8 cellular contexts compared by ENCODE assay signal in genomic region chr20:49541733-49542513, GRCh38. TPM values are rescaled to one million over a fixed set of nuclear protein-coding genes. Genes with fewer than 3 reads are reported as not detected.
DNase-seq lines count a peak whose midpoint lies in the region; ATAC-seq and TF ChIP-seq lines count a peak whose summit lies in the region.

No MANE protein-coding gene starts in this region.

- H3K27ac Mint-ChIP-seq in activated naive CD4-positive, alpha-beta T cell treated with anti-CD3 and anti-CD28 coated beads, Interleukin-2, amount 10 ng/mL, durations not matched to agents 7 days and 5 days = peak overlapping the region; percentile 31

- intact Hi-C loops in Right ventricle myocardium superior (cut with DNase I) = loop anchor here (2.0 to 10.0 kb wide), 2 partner anchors 67 to 393 kb away; partner anchors contain the start of gene RNF114

- no peaks in the 10 kb centered on the region for H3K9me3 ChIP-seq in SK-N-MC (ENCODE audit: low read depth, low read length)

- H3K27me3 Mint-ChIP-seq in activated naive CD4-positive, alpha-beta T cell treated with anti-CD3 and anti-CD28 coated beads, Interleukin-2, amount 10 ng/mL, durations not matched to agents 7 days and 5 days = peaks cover 54% of the 10 kb centered on the region

- CTCF ChIA-PET in activated naive CD4-positive, alpha-beta T cell treated with anti-CD3 and anti-CD28 coated beads, Interleukin-2, amount 10 ng/mL, durations not matched to agents 7 days and 5 days (lab: Charles Lee) = interaction anchor here (0.6 to 10.2 kb wide), 27 partner anchors 8 to 381 kb away, joined by 3 to 532 read pairs (median 4); no protein-coding TSS in a partner anchor

- TF ChIP-seq CTCF in NB4 (IDR thresholded peaks at IDR 0.05; ENCODE audit: low read depth, low read length) = peak; percentile 93

- H3K4me3 ChIP-seq in NB4 (ENCODE audit: low read depth, low read length) (no peak overlapping the region), SK-N-MC (no peak overlapping the region)

- no peak overlapping the region for H3K4me3 Mint-ChIP-seq in activated naive CD4-positive, alpha-beta T cell treated with anti-CD3 and anti-CD28 coated beads, Interleukin-2, amount 10 ng/mL, durations not matched to agents 7 days and 5 days

- TF ChIP-seq POLR2A in NB4 (IDR thresholded peaks at IDR 0.05; ENCODE audit: extremely low read depth, insufficient read length) = no peak

- ATAC-seq in Right ventricle myocardium superior (ENCODE audit: poor library complexity) (peak; percentile 82), GM18870 (IDR thresholded peaks at IDR 0.05; ENCODE audit: unreplicated experiment) (no peak), GM18511 (IDR thresholded peaks at IDR 0.05; ENCODE audit: unreplicated experiment) (no peak)

- H3K4me1 Mint-ChIP-seq in activated naive CD4-positive, alpha-beta T cell treated with anti-CD3 and anti-CD28 coated beads, Interleukin-2, amount 10 ng/mL, durations not matched to agents 7 days and 5 days = peaks cover 17% of the 10 kb centered on the region

- no peak overlapping the region for H3K27ac ChIP-seq in SK-N-MC

- H3K9me3 Mint-ChIP-seq in activated naive CD4-positive, alpha-beta T cell treated with anti-CD3 and anti-CD28 coated beads, Interleukin-2, amount 10 ng/mL, durations not matched to agents 7 days and 5 days = peaks cover 12% of the 10 kb centered on the region

- H3K9ac ChIP-seq in SK-N-MC (ENCODE audit: insufficient read length) = no peak overlapping the region

- DNase-seq in ELR (ENCODE audit: low read depth) (peak; percentile 87), NB4 (ENCODE audit: low read depth) (peak; percentile 85), SK-N-MC (ENCODE audit: low read depth, low spot score) (peak; percentile 34), Right ventricle myocardium superior (peak; percentile 76), retina (peak; percentile 65)
- DNase-seq in activated naive CD4-positive, alpha-beta T cell treated with anti-CD3 and anti-CD28 coated beads, Interleukin-2, amount 10 ng/mL, durations not matched to agents 7 days and 5 days = peak; percentile 83

- H3K36me3 ChIP-seq in SK-N-MC (ENCODE audit: insufficient read depth, low read length) = no peaks in the 10 kb centered on the region

- H3K36me3 Mint-ChIP-seq in activated naive CD4-positive, alpha-beta T cell treated with anti-CD3 and anti-CD28 coated beads, Interleukin-2, amount 10 ng/mL, durations not matched to agents 7 days and 5 days = peaks cover 4% of the 10 kb centered on the region

RNA-seq across cellular contexts. Expression of gene PTGIS, which starts 26.0 kb away (rescaled TPM):
- 26.9 TPM for total RNA-seq in Right ventricle myocardium superior

RNA-seq across cellular contexts. Expression of gene KCNB1, which starts 59.5 kb away (rescaled TPM):
- 1.1 TPM for total RNA-seq in Right ventricle myocardium superior

Comparison
In these comparisons a context has a peak if more than half of its experiments do, and no peak if none do; other contexts are left out.
1. DNase-seq: peak in every context shown above with its lines; median percentile 87 in ELR; 85 in NB4; 83 in activated naive CD4-positive, alpha-beta T cell treated with anti-CD3 and anti-CD28 coated beads, Interleukin-2, amount 10 ng/mL, durations not matched to agents 7 days and 5 days; 76 in Right ventricle myocardium superior; 65 in retina; 34 in SK-N-MC.